In the genomic region with DNA sequence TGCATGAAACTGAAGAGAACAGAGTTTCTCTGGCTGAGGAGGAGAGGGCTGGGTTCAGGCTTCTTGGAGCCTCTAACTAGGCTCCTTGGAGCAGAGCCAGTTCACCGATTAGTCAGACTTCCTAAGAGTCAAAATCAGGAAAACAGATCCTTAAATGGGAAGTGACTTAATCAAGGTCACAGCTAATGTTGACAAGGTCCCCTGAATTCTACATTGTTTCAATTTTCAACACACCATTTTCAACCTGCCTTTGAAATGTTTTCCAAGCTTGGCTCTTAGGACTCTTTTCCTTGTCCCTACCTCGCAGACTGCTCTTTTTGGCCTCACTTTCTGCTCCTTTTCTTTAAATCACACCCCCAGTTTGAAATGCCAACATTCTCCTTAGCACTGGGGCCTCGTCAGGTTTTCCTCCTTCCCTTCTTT, we compare ENCODE assay signal across 8 cellular contexts. TPM values are rescaled to one million over a fixed set of nuclear protein-coding genes. Genes with fewer than 3 reads are reported as not detected.
DNase-seq lines count a peak whose midpoint lies in the region; ATAC-seq and TF ChIP-seq lines count a peak whose summit lies in the region.

No MANE protein-coding gene starts in this region.

- H3K27me3 Mint-ChIP-seq in endodermal cell (ENCODE audit: insufficient read depth) = peaks cover 29% of the 10 kb centered on the region

- peaks cover 19% of the 10 kb centered on the region for H3K9me3 Mint-ChIP-seq in endodermal cell

- H3K9ac ChIP-seq in rectal smooth muscle tissue (ENCODE audit: low read length) = no peak overlapping the region
- H3K9ac ChIP-seq in endodermal cell (ENCODE audit: extremely low read depth, low read length, poor library complexity, severe bottlenecking) = no peak overlapping the region

- H3K4me3 ChIP-seq in gastroesophageal sphincter (no peak overlapping the region), rectal smooth muscle tissue (ENCODE audit: low read length) (no peak overlapping the region), endodermal cell (ENCODE audit: low read length) (no peak overlapping the region), WERI-Rb-1 (ENCODE audit: low read depth, low read length) (no peak overlapping the region)

- no peaks in the 10 kb centered on the region for H3K36me3 ChIP-seq in gastroesophageal sphincter
- no peaks in the 10 kb centered on the region for H3K36me3 ChIP-seq in rectal smooth muscle tissue (ENCODE audit: control insufficient read depth, insufficient read depth, low read length)
- H3K36me3 ChIP-seq in endodermal cell (ENCODE audit: control insufficient read depth, insufficient read depth, low read length) = peaks cover 24% of the 10 kb centered on the region
- no peaks in the 10 kb centered on the region for H3K36me3 ChIP-seq in WERI-Rb-1

- WGBS in gastroesophageal sphincter (ENCODE audit: low coverage in 1 of 2), 2 donors = 6 to 11% methylated on average over 3 of the region's 3 CpGs
- 83 to 89% methylated on average over 2 to 3 of the region's 3 CpGs for WGBS in endodermal cell (ENCODE audit: insufficient coverage in 1 of 2, insufficient read length in 1 of 2), 2 experiments

- H3K27ac ChIP-seq in gastroesophageal sphincter (peak overlapping the region; percentile 72 to 82 (median 76)), rectal smooth muscle tissue (ENCODE audit: low read depth, low read length) (peak overlapping the region; percentile 85), endodermal cell (ENCODE audit: low read depth, low read length) (no peak overlapping the region), WERI-Rb-1 (no peak overlapping the region)

- H3K4me1 Mint-ChIP-seq in endodermal cell = peaks cover 13% of the 10 kb centered on the region

- H3K4me3 Mint-ChIP-seq in endodermal cell = no peak overlapping the region

- H3K9me3 ChIP-seq in gastroesophageal sphincter (no peaks in the 10 kb centered on the region), endodermal cell (ENCODE audit: control insufficient read depth, low read length) (peaks cover 17% of the 10 kb centered on the region), WERI-Rb-1 (ENCODE audit: severe bottlenecking) (peaks cover 10% of the 10 kb centered on the region)

- no peak for TF ChIP-seq POLR2A in gastroesophageal sphincter (IDR thresholded peaks at IDR 0.05)

- ATAC-seq in SK-N-SH treated with all-trans-retinoic acid at 6 μM for 48 hours (peak; percentile 65), gastroesophageal sphincter (peak; percentile 79)

- no peak overlapping the region for H3K27ac Mint-ChIP-seq in endodermal cell

- peaks cover 10% of the 10 kb centered on the region for H3K36me3 Mint-ChIP-seq in endodermal cell (ENCODE audit: low read depth)

- DNase-seq in Caki2 (ENCODE audit: low read depth) = peak; percentile 47
- no peak for DNase-seq in endodermal cell
- no peak for DNase-seq in ecto neural progenitor cell (ENCODE audit: low spot score)
- no peak for DNase-seq in WERI-Rb-1
- no peak for DNase-seq in NCI-H2227 (lab: John Stamatoyannopoulos, UW; ENCODE audit: unreplicated experiment)

- in situ Hi-C loops in Caki2 (cut with HindIII; ENCODE audit: low pct_unique_long_range_greater_than_20kb, low sequenced_read_pairs) = no loop called here

- no peak for TF ChIP-seq EP300 in gastroesophageal sphincter (IDR thresholded peaks at IDR 0.05)

- H3K27me3 ChIP-seq in gastroesophageal sphincter = no peaks in the 10 kb centered on the region
- H3K27me3 ChIP-seq in rectal smooth muscle tissue (ENCODE audit: control insufficient read depth, insufficient read depth, low read length) = no peaks in the 10 kb centered on the region
- H3K27me3 ChIP-seq in endodermal cell (ENCODE audit: control insufficient read depth, insufficient read depth, low read length, poor library complexity, severe bottlenecking) = no peaks in the 10 kb centered on the region
- no peaks in the 10 kb centered on the region for H3K27me3 ChIP-seq in WERI-Rb-1 (ENCODE audit: insufficient read depth, low read depth, severe bottlenecking)

- no peak for TF ChIP-seq CTCF in gastroesophageal sphincter (IDR thresholded peaks at IDR 0.05)
- TF ChIP-seq CTCF in endodermal cell (conservative IDR thresholded peaks at IDR 0.05) = no peak
- no peak for TF ChIP-seq CTCF in WERI-Rb-1 (IDR thresholded peaks at IDR 0.05; ENCODE audit: low read depth, low read length)

- peaks cover 0 to 55% (median 24%) of the 10 kb centered on the region in 3 donors for H3K4me1 ChIP-seq in gastroesophageal sphincter
- H3K4me1 ChIP-seq in rectal smooth muscle tissue (ENCODE audit: control insufficient read depth, insufficient read depth, low read length) = peaks cover 22% of the 10 kb centered on the region
- peaks cover 2% of the 10 kb centered on the region for H3K4me1 ChIP-seq in endodermal cell (ENCODE audit: control insufficient read depth, insufficient read depth, low read length)

TF ChIP-seq in SK-N-SH treated with all-trans-retinoic acid at 6 μM for 48 hours, 23 proteins besides CTCF, POLR2A, EP300 and RAD21:
- TF ChIP-seq, protein P1, sequence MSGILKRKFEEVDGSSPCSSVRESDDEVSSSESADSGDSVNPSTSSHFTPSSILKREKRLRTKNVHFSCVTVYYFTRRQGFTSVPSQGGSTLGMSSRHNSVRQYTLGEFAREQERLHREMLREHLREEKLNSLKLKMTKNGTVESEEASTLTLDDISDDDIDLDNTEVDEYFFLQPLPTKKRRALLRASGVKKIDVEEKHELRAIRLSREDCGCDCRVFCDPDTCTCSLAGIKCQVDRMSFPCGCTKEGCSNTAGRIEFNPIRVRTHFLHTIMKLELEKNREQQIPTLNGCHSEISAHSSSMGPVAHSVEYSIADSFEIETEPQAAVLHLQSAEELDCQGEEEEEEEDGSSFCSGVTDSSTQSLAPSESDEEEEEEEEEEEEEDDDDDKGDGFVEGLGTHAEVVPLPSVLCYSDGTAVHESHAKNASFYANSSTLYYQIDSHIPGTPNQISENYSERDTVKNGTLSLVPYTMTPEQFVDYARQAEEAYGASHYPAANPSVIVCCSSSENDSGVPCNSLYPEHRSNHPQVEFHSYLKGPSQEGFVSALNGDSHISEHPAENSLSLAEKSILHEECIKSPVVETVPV (CRISPR knock-in tag; IDR thresholded peaks at IDR 0.05) = no peak
- TF ChIP-seq ISL1 (CRISPR knock-in tag; IDR thresholded peaks at IDR 0.05) (peak; percentile 25; the same call in 1 of the 2 replicates), PPARA (CRISPR knock-in tag; IDR thresholded peaks at IDR 0.05; ENCODE audit: borderline replicate concordance) (no peak), ZNF565 (CRISPR knock-in tag; conservative IDR thresholded peaks at IDR 0.05; ENCODE audit: low read depth) (no peak)
- TF ChIP-seq, protein P2, sequence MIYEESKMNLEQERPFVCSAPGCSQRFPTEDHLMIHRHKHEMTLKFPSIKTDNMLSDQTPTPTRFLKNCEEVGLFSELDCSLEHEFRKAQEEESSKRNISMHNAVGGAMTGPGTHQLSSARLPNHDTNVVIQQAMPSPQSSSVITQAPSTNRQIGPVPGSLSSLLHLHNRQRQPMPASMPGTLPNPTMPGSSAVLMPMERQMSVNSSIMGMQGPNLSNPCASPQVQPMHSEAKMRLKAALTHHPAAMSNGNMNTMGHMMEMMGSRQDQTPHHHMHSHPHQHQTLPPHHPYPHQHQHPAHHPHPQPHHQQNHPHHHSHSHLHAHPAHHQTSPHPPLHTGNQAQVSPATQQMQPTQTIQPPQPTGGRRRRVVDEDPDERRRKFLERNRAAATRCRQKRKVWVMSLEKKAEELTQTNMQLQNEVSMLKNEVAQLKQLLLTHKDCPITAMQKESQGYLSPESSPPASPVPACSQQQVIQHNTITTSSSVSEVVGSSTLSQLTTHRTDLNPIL (CRISPR knock-in tag; IDR thresholded peaks at IDR 0.05; ENCODE audit: low read depth) = no peak
- TF ChIP-seq, protein P3, sequence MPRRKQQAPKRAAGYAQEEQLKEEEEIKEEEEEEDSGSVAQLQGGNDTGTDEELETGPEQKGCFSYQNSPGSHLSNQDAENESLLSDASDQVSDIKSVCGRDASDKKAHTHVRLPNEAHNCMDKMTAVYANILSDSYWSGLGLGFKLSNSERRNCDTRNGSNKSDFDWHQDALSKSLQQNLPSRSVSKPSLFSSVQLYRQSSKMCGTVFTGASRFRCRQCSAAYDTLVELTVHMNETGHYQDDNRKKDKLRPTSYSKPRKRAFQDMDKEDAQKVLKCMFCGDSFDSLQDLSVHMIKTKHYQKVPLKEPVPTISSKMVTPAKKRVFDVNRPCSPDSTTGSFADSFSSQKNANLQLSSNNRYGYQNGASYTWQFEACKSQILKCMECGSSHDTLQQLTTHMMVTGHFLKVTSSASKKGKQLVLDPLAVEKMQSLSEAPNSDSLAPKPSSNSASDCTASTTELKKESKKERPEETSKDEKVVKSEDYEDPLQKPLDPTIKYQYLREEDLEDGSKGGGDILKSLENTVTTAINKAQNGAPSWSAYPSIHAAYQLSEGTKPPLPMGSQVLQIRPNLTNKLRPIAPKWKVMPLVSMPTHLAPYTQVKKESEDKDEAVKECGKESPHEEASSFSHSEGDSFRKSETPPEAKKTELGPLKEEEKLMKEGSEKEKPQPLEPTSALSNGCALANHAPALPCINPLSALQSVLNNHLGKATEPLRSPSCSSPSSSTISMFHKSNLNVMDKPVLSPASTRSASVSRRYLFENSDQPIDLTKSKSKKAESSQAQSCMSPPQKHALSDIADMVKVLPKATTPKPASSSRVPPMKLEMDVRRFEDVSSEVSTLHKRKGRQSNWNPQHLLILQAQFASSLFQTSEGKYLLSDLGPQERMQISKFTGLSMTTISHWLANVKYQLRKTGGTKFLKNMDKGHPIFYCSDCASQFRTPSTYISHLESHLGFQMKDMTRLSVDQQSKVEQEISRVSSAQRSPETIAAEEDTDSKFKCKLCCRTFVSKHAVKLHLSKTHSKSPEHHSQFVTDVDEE (CRISPR knock-in tag; IDR thresholded peaks at IDR 0.05) = no peak

RNA-seq across cellular contexts. Expression of a gene that starts 16.3 kb away (rescaled TPM):
- not detected in 2 replicates for total RNA-seq in Caki2 (2014; rRNA removed; shearing (Covaris generic); ENCODE audit: low replicate concordance)
- total RNA-seq in gastroesophageal sphincter (1 to 10 TPM in 1 of 4 donors, not detected in 3; 4.8 TPM), endodermal cell (10 to 100 TPM; 15.5 to 20.0 TPM)
- polyA plus RNA-seq in endodermal cell (2013, experiment 1 of 2) = 26.9 TPM
- polyA plus RNA-seq in endodermal cell (2013, experiment 2 of 2) = 27.9 TPM

RNA-seq across cellular contexts. Expression of a gene that starts 28.2 kb away (rescaled TPM):
- total RNA-seq in Caki2 (2014; rRNA removed; shearing (Covaris generic); ENCODE audit: low replicate concordance) = 138 TPM in 2 replicates
- 10 to 100 TPM; 22.1 to 58.7 (median 53.8) TPM for total RNA-seq in gastroesophageal sphincter
- total RNA-seq in endodermal cell = under 1 TPM; 0.51 to 0.73 TPM
- 0.18 TPM for polyA plus RNA-seq in endodermal cell (2013, experiment 1 of 2)
- 0.33 TPM for polyA plus RNA-seq in endodermal cell (2013, experiment 2 of 2)

RNA-seq across cellular contexts. Expression of a gene that starts 36.4 kb away (rescaled TPM):
- total RNA-seq in Caki2 (2014; rRNA removed; shearing (Covaris generic); ENCODE audit: low replicate concordance) = 47.6 and 115 TPM in 2 replicates
- total RNA-seq in gastroesophageal sphincter (10 to 100 TPM; 40.4 to 71.4 (median 56.0) TPM), endodermal cell (100 to 1,000 TPM in 1 of 2 donors, 10 to 100 TPM in 1; 72.1 to 108 TPM)
- polyA plus RNA-seq in endodermal cell (2013, experiment 1 of 2) = 69.1 TPM
- polyA plus RNA-seq in endodermal cell (2013, experiment 2 of 2) = 73.7 TPM

Comparison
In these comparisons a context has a peak if more than half of its experiments do, and no peak if none do; other contexts are left out.
1. H3K27ac ChIP-seq: peak in gastroesophageal sphincter (4 of 4) and rectal smooth muscle tissue (single experiment); none in endodermal cell (single experiment) and WERI-Rb-1 (single experiment).
2. RNA of a gene that starts 28.2 kb away (total RNA-seq): 138 TPM in Caki2 and 22.1 to 58.7 TPM in gastroesophageal sphincter; 0.51 to 0.73 TPM in endodermal cell; every median in the first group is over 10 times any median in the second.